ENCODE assay signal across 17 cellular contexts in the genomic region with DNA sequence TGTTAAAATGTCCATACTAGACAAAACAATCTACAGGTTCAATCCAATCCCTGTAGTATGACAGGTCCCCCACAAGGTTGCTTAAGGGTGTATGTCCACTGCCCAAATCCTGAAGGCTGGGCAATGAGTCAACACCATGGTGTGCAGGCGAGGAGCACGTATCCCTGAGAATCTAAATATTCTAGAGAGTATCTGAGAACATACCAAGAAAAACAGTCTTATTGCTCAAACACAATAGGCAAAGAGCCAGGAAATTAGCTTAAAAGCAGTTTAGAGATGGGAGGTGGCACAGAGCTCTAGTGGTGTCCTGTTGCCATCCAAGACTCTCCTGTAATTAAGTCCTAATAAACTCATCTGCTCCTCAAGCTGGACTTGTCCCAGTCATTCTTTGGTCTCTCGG. TPM values are rescaled to one million over a fixed set of nuclear protein-coding genes. Genes with fewer than 3 reads are reported as not detected.
A peak's percentile ranks its signal among the peaks of the same experiment; 100 is the strongest.
DNase-seq lines count a peak whose midpoint lies in the region; ATAC-seq and TF ChIP-seq lines count a peak whose summit lies in the region.
"Had no signal": no experiment of that assay in that cellular context is flagged by ENCODE, and none has a peak within 500 bp of the region (broad histone marks: within the 10 kb centered on the region; RNA-seq: fewer than 3 reads in every experiment).

No MANE protein-coding gene starts in this region.

- no peaks in the 10 kb centered on the region for H3K36me3 ChIP-seq in breast epithelium

- no peaks in the 10 kb centered on the region for H3K9me3 ChIP-seq in breast epithelium
- H3K9me3 ChIP-seq: A549, Caco-2 had no signal

- TF ChIP-seq CTCF in MCF 10A (IDR thresholded peaks at IDR 0.05; ENCODE audit: unreplicated experiment): no peak
- no peak for TF ChIP-seq CTCF in breast epithelium (IDR thresholded peaks at IDR 0.05)
- no peak for TF ChIP-seq CTCF in choroid plexus epithelial cell (conservative IDR thresholded peaks at IDR 0.05; ENCODE audit: low read depth, low read length)
- no peak for TF ChIP-seq CTCF in fibroblast of pulmonary artery (IDR thresholded peaks at IDR 0.05; ENCODE audit: low read length, missing control alignments)

- H3K27me3 Mint-ChIP-seq in MCF 10A (ENCODE audit: insufficient read depth, unreplicated experiment): no peaks in the 10 kb centered on the region
- H3K27me3 Mint-ChIP-seq: CD4-positive, alpha-beta T cell; IgD-negative memory B cell had no signal

- peaks cover 14% of the 10 kb centered on the region for H3K4me1 Mint-ChIP-seq in MCF 10A (ENCODE audit: insufficient read depth, unreplicated experiment)
- H3K4me1 Mint-ChIP-seq: GM23338 had no signal

- H3K9me3 Mint-ChIP-seq in MCF 10A (ENCODE audit: unreplicated experiment): peaks cover 7% of the 10 kb centered on the region
- H3K9me3 Mint-ChIP-seq: CD4-positive, alpha-beta T cell; GM23338; HFFc6 had no signal

- H3K4me3 ChIP-seq in breast epithelium: no peak overlapping the region
- H3K4me3 ChIP-seq in choroid plexus epithelial cell (ENCODE audit: low read depth, low read length): no peak overlapping the region
- no peak overlapping the region for H3K4me3 ChIP-seq in fibroblast of pulmonary artery (replicated peaks; ENCODE audit: low read depth, low read length)
- H3K4me3 ChIP-seq: A549, GM23338 had no signal

- no peak overlapping the region for H3K27ac ChIP-seq in breast epithelium
- H3K27ac ChIP-seq: 22Rv1, A549, C4-2B had no signal

- DNase-seq in MCF 10A (ENCODE audit: unreplicated experiment) (peak; percentile 90), breast epithelium (ENCODE audit: low spot score in 2 of 2) (no peak), choroid plexus epithelial cell (ENCODE audit: low read depth) (peak; percentile 54), fibroblast of pulmonary artery (ENCODE audit: low read depth) (peak; percentile 11), T1000 (lab: John Stamatoyannopoulos, UW) (no peak)
- DNase-seq: AML-193; Caco-2; CD4-positive, alpha-beta T cell; HCEC 1CT; HFFc6 had no signal

- intact Hi-C loops in MCF 10A (cut with micrococcal nuclease): no loop called here
- intact Hi-C loops in breast epithelium (cut with DNase I; ENCODE audit: low total_unique reads): no loop called here

- no TSS peak for BruUV-seq in MCF 10A (replicated peaks; lab: Mats Ljungman, UMichigan)

- no peaks in the 10 kb centered on the region for H3K27me3 ChIP-seq in breast epithelium

- H3K4me1 ChIP-seq in breast epithelium: no peaks in the 10 kb centered on the region
- H3K4me1 ChIP-seq: A549, Caco-2 had no signal

- ATAC-seq in GM18873 (IDR thresholded peaks at IDR 0.05; ENCODE audit: low FRiP score, unreplicated experiment) (no peak), HG02763 (IDR thresholded peaks at IDR 0.05; ENCODE audit: unreplicated experiment) (no peak)
- ATAC-seq: A549, GM23338 had no signal

- no peak overlapping the region for H3K4me3 Mint-ChIP-seq in MCF 10A (ENCODE audit: unreplicated experiment)
- H3K4me3 Mint-ChIP-seq: CD4-positive, alpha-beta T cell; GM23338; HFFc6; IgD-negative memory B cell had no signal

- no peak for TF ChIP-seq POLR2A in breast epithelium (IDR thresholded peaks at IDR 0.05)

- H3K27ac Mint-ChIP-seq in MCF 10A (ENCODE audit: low read depth, unreplicated experiment): peak overlapping the region; percentile 31
- H3K27ac Mint-ChIP-seq: CD4-positive, alpha-beta T cell; GM23338; HFFc6 had no signal

- POLR2A ChIA-PET in MCF 10A (lab: Yijun Ruan, JAX): interaction anchor here (1.2 kb wide), 1 partner anchor 37 kb away, joined by 5 read pairs; a partner anchor contains a TSS

- CTCF ChIA-PET in MCF 10A (lab: Yijun Ruan, JAX): no interaction called here

- peaks cover 83% of the 10 kb centered on the region for H3K36me3 Mint-ChIP-seq in MCF 10A (ENCODE audit: insufficient read depth, unreplicated experiment)

RNA-seq across cellular contexts. Expression of a gene that starts 37.0 kb away (rescaled TPM):
- 29.1 and 38.3 TPM in 2 replicates for total RNA-seq in MCF 10A (2022)
- 10 to 100 TPM; 23.6 to 46.7 (median 25.6) TPM for total RNA-seq in breast epithelium

RNA-seq across cellular contexts. Expression of a gene that starts 37.1 kb away (rescaled TPM):
- total RNA-seq in MCF 10A (2022) (27.6 and 30.0 TPM in 2 replicates), breast epithelium (10 to 100 TPM; 22.2 to 25.9 (median 25.9) TPM)

Comparison
In these comparisons a context has a peak if more than half of its experiments do, and no peak if none do; other contexts are left out.
1. DNase-seq: peak in MCF 10A (single experiment), choroid plexus epithelial cell (single experiment) and fibroblast of pulmonary artery (single experiment); none in breast epithelium (0 of 2) and T1000 (single experiment).